ENCODE assay signal across 31 cellular contexts in the genomic region with DNA sequence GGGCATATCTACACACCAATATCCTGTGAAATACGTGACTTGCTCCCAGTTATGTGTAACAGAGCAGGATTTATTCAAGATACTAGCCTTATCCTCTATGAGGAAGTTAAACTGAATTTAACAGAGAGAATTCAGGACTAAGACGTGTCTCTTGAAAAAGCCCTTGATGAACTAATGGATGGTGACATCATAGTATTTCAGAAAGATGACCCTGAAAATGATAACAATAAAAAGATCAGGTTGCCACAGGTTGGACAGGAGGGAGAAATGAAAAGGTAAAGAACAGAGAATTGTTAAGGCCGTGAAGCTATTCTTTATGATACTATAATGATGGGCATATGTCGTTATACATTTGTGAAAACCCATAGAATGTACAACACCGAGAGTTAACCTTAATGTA. TPM values are rescaled to one million over a fixed set of nuclear protein-coding genes. Genes with fewer than 3 reads are reported as not detected.
"Had no signal": no experiment of that assay in that cellular context is flagged by ENCODE, and none has a peak within 500 bp of the region (broad histone marks: within the 10 kb centered on the region; RNA-seq: fewer than 3 reads in every experiment).

No MANE protein-coding gene starts in this region.

- H3K4me1 Mint-ChIP-seq: naive B cell; naive thymus-derived CD8-positive, alpha-beta T cell; nephron progenitor cell; neural crest cell; stimulated activated memory B cell treated with anti-CD40 and anti-IgM and Interleukin-4, amounts not matched to agents 10 μg/mL and 1 μg/mL and 100 μg/mL, for 72 hours; stimulated activated naive CD8-positive, alpha-beta T cell treated with anti-CD3 and anti-CD28 coated beads, Interleukin-15, amount 100 ng/mL, for 72 hours had no signal

- H3K27me3 Mint-ChIP-seq: naive B cell; stimulated activated memory B cell treated with anti-CD40 and anti-IgM and Interleukin-4, amounts not matched to agents 10 μg/mL and 1 μg/mL and 100 μg/mL, for 72 hours; stimulated activated naive CD8-positive, alpha-beta T cell treated with anti-CD3 and anti-CD28 coated beads, Interleukin-15, amount 100 ng/mL, for 72 hours had no signal

- H3K4me3 Mint-ChIP-seq: naive B cell; naive thymus-derived CD8-positive, alpha-beta T cell; natural killer cell treated with Interleukin-12 subunit alpha and Interleukin-12 subunit beta and Interleukin-15 and Interleukin-18, amount 100 ng/mL, for 72 hours; nephron progenitor cell; neural crest cell; stimulated activated memory B cell treated with anti-CD40 and anti-IgM and Interleukin-4, amounts not matched to agents 10 μg/mL and 1 μg/mL and 100 μg/mL, for 72 hours; stimulated activated naive CD8-positive, alpha-beta T cell treated with anti-CD3 and anti-CD28 coated beads, Interleukin-15, amount 100 ng/mL, for 72 hours had no signal

- H3K36me3 ChIP-seq: neutrophil, pancreas, prostate gland, right atrium auricular region, spleen, suprapubic skin, tibial artery, upper lobe of left lung, uterus had no signal

- H3K4me1 ChIP-seq: pancreas, prostate gland, right atrium auricular region, spleen, suprapubic skin, testis, tibial artery, upper lobe of left lung, uterus had no signal

- H3K27ac ChIP-seq: neutrophil, pancreas, prostate gland, right atrium auricular region, skin epidermis, spleen, suprapubic skin, testis, tibial artery, upper lobe of left lung, uterus had no signal

- H3K27ac Mint-ChIP-seq: natural killer cell treated with Interleukin-12 subunit alpha and Interleukin-12 subunit beta and Interleukin-15 and Interleukin-18, amount 100 ng/mL, for 72 hours; nephron progenitor cell; stimulated activated memory B cell treated with anti-CD40 and anti-IgM and Interleukin-4, amounts not matched to agents 10 μg/mL and 1 μg/mL and 100 μg/mL, for 72 hours; stimulated activated naive CD8-positive, alpha-beta T cell treated with anti-CD3 and anti-CD28 coated beads, Interleukin-15, amount 100 ng/mL, for 72 hours had no signal

- H3K4me3 ChIP-seq: pancreas, prostate gland, right atrium auricular region, skin epidermis, smooth muscle cell, spleen, suprapubic skin, testis, tibial artery, upper lobe of left lung, uterus had no signal

- FAIRE-seq: pancreas had no signal

- H3K36me3 Mint-ChIP-seq: naive B cell; stimulated activated memory B cell treated with anti-CD40 and anti-IgM and Interleukin-4, amounts not matched to agents 10 μg/mL and 1 μg/mL and 100 μg/mL, for 72 hours had no signal

- H3K9me3 ChIP-seq: neutrophil, pancreas, prostate gland, suprapubic skin, testis, tibial artery, upper lobe of left lung, uterus had no signal

- ATAC-seq: naive thymus-derived CD8-positive, alpha-beta T cell; natural killer cell treated with Interleukin-12 subunit alpha and Interleukin-12 subunit beta and Interleukin-15 and Interleukin-18, amount 100 ng/mL, for 72 hours; pancreas; sciatic nerve; stimulated activated memory B cell treated with anti-CD40 and anti-IgM and Interleukin-4, amounts not matched to agents 10 μg/mL and 1 μg/mL and 100 μg/mL, for 72 hours; stimulated activated naive CD8-positive, alpha-beta T cell treated with anti-CD3 and anti-CD28 coated beads, Interleukin-15, amount 100 ng/mL, for 72 hours; stimulated activated naive CD8-positive, alpha-beta T cell treated with anti-CD3 and anti-CD28 coated beads, Interleukin-15, Interleukin-2, amounts not matched to agents 100 U/mL and 50 U/mL, for 24 hours had no signal

- DNase-seq: naive B cell; naive thymus-derived CD8-positive, alpha-beta T cell; nephron progenitor cell; nucleus accumbens; pancreas; retina; spleen; stimulated activated CD4-positive, alpha-beta T cell treated with anti-CD3 and anti-CD28 coated beads, Interleukin-12 subunit alpha, Interleukin-12 subunit beta, amount 100 ng/mL, for 4 hours; stimulated activated CD4-positive, alpha-beta T cell treated with anti-CD3 and anti-CD28 coated beads, Interleukin-1b, Interleukin-23, amount 100 ng/mL, for 48 hours; stimulated activated CD4-positive, alpha-beta T cell treated with anti-CD3 and anti-CD28 coated beads, Interleukin-4, amount 100 ng/mL, for 1 hour; stimulated activated CD4-positive, alpha-beta T cell treated with anti-CD3 and anti-CD28 coated beads, Interleukin-4, amount 100 ng/mL, for 4 hours; stimulated activated CD8-positive, alpha-beta memory T cell treated with anti-CD3 and anti-CD28 coated beads, Interleukin-4, amount 100 ng/mL, for 48 hours; stimulated activated naive CD4-positive, alpha-beta T cell; stimulated activated naive CD8-positive, alpha-beta T cell treated with anti-CD3 and anti-CD28 coated beads, Interleukin-15, amount 100 ng/mL, for 72 hours; stimulated activated naive CD8-positive, alpha-beta T cell treated with anti-CD3 and anti-CD28 coated beads, Interleukin-15, Interleukin-2, amounts not matched to agents 100 U/mL and 50 U/mL, for 24 hours; substantia nigra; testis; tibial artery; trophoblast cell; upper lobe of left lung; uterus had no signal

RNA-seq across cellular contexts. Expression of a gene that starts 56.2 kb away (rescaled TPM):
- total RNA-seq: naive thymus-derived CD8-positive, alpha-beta T cell had no signal
